1 cellular context compared by ENCODE assay signal in genomic region chr17:44112284-44113280, GRCh38.
TF ChIP-seq lines count a peak whose summit lies in the region.

No MANE protein-coding gene starts in this region.

TF ChIP-seq in liver, 16 proteins besides CTCF, POLR2A, EP300 and RAD21 (continued from another document):
- TF ChIP-seq REST (IDR thresholded peaks at IDR 0.05) (no peak), HNF4A (conservative IDR thresholded peaks at IDR 0.05) (no peak), FOXA1 (IDR thresholded peaks at IDR 0.05) (no peak)
